In the genomic region with DNA sequence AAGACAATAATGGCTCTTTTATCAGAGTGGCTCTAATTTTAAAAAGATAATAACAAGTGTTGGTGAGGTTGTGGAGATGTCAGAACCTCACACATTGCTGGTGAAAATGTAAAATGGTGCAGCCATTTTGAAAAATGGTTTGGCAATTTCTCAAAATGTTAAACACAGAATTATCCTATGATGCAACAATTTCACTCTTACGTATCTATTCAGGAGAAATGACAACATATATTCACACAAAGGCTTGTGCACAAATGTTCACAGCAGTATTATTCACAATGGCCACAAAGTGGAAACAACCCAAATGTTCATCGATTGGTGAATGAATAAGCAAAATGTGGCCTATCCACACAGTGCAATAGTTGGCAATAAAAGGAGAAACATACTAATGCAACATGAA, we compare ENCODE assay signal across 2 cellular contexts.
TF ChIP-seq lines count a peak whose summit lies in the region.

No MANE protein-coding gene starts in this region.

TF ChIP-seq in IMR-90, 13 proteins besides CTCF, POLR2A, EP300 and RAD21:
- TF ChIP-seq CHD1 (IDR thresholded peaks at IDR 0.05; ENCODE audit: low read depth, low read length): no peak
- TF ChIP-seq CEBPB (IDR thresholded peaks at IDR 0.05; ENCODE audit: low read depth, low read length): 0 out of 2 replicates have a peak, but pooled peaks have one; percentile 39
- TF ChIP-seq FOS (IDR thresholded peaks at IDR 0.05; ENCODE audit: low read depth, low read length): no peak
- TF ChIP-seq MAZ (IDR thresholded peaks at IDR 0.05; ENCODE audit: borderline replicate concordance, low read depth, low read length): no peak
- TF ChIP-seq NFE2L2 (IDR thresholded peaks at IDR 0.05; ENCODE audit: low read depth, low read length): no peak
- no peak for TF ChIP-seq MXI1 (IDR thresholded peaks at IDR 0.05; ENCODE audit: borderline replicate concordance, low read depth, low read length)
- no peak for TF ChIP-seq RCOR1 (IDR thresholded peaks at IDR 0.05; ENCODE audit: insufficient replicate concordance, low read length)
- no peak for TF ChIP-seq MAFK (IDR thresholded peaks at IDR 0.05; ENCODE audit: low read depth, low read length)

TF ChIP-seq in H1, 55 proteins besides CTCF, POLR2A, EP300 and RAD21:
- TF ChIP-seq, protein P1, sequence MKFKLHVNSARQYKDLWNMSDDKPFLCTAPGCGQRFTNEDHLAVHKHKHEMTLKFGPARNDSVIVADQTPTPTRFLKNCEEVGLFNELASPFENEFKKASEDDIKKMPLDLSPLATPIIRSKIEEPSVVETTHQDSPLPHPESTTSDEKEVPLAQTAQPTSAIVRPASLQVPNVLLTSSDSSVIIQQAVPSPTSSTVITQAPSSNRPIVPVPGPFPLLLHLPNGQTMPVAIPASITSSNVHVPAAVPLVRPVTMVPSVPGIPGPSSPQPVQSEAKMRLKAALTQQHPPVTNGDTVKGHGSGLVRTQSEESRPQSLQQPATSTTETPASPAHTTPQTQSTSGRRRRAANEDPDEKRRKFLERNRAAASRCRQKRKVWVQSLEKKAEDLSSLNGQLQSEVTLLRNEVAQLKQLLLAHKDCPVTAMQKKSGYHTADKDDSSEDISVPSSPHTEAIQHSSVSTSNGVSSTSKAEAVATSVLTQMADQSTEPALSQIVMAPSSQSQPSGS (IDR thresholded peaks at IDR 0.05; ENCODE audit: low read length): no peak
- TF ChIP-seq CEBPB (IDR thresholded peaks at IDR 0.05; ENCODE audit: low read depth, low read length): 0 out of 2 replicates have a peak, but pooled peaks have one; percentile 14
TF ChIP-seq in H1: peak in this region for 1.
